Comparison of ENCODE assay signal across 8 cellular contexts in the genomic region with DNA sequence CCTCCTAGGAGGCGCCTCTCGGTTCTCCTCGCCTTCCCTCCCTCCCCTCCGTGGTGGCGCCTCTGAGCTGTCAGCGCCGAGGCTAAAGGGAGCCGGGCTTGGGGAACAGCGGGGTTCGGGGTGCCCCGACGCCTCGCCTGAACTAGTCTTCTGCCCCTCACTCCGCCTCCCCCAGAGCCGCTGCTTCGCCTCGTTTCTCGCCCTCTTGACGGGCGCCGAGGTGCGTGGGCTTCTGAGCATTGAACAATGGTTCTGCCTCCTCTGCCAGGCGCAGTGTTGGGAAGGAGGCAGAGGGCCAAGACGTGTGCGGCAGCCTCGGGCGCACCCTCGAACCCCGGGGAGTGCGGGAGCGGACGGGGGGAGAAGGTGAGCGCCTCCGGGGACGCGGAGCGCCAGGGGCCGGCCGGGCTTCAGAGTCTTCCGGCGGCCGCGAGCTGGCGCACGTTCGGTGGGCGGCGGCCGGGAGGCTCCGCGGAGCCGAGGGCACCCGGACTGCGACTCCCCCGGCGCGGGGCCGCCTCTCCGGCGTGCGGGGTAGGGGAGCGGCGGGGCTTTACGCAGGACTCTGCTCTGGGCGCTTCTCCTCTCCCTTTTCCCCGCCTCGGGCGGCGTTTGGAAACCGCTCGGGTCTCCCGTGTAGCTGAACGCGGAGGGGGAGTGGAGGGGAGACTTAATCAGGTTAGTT. TPM values are rescaled to one million over a fixed set of nuclear protein-coding genes. Genes with fewer than 3 reads are reported as not detected.
DNase-seq lines count a peak whose midpoint lies in the region; ATAC-seq, FAIRE-seq and TF ChIP-seq lines count a peak whose summit lies in the region.

No MANE protein-coding gene starts in this region.

- H3K9me3 Mint-ChIP-seq in Calu3 (ENCODE audit: low read depth, unreplicated experiment): no peaks in the 10 kb centered on the region
- peaks cover 2% of the 10 kb centered on the region for H3K9me3 Mint-ChIP-seq in activated CD4-positive, alpha-beta memory T cell treated with anti-CD3 and anti-CD28 coated beads, Interleukin-2, amount 10 ng/mL, durations not matched to agents 7 days and 5 days
- peaks cover 0 to 8% (median 2%) of the 10 kb centered on the region in 11 donors for H3K9me3 Mint-ChIP-seq in naive thymus-derived CD4-positive, alpha-beta T cell

- DNase-seq in Calu3: peak; percentile 21
- peak; percentile 20 for DNase-seq in HTR-8/SVneo (ENCODE audit: insufficient read length, low spot score)
- DNase-seq in activated CD4-positive, alpha-beta memory T cell treated with anti-CD3 and anti-CD28 coated beads, Interleukin-2, amount 10 ng/mL, durations not matched to agents 7 days and 5 days: no peak
- DNase-seq in esophagus muscularis mucosa (ENCODE audit: extremely low spot score): peak; percentile 91
- DNase-seq in naive thymus-derived CD4-positive, alpha-beta T cell: peak in 2 of 9 donors; percentile 5 to 56
- DNase-seq in CD1c-positive myeloid dendritic cell (ENCODE audit: extremely low spot score): no peak

- peaks cover 24% of the 10 kb centered on the region for H3K4me1 Mint-ChIP-seq in Calu3 (ENCODE audit: low read depth, unreplicated experiment)
- H3K4me1 Mint-ChIP-seq in activated CD4-positive, alpha-beta memory T cell treated with anti-CD3 and anti-CD28 coated beads, Interleukin-2, amount 10 ng/mL, durations not matched to agents 7 days and 5 days: peaks cover 26% of the 10 kb centered on the region
- H3K4me1 Mint-ChIP-seq in naive thymus-derived CD4-positive, alpha-beta T cell: peaks cover 12 to 32% (median 21%) of the 10 kb centered on the region in 7 donors

- no peaks in the 10 kb centered on the region for H3K36me3 ChIP-seq in esophagus muscularis mucosa
- no peaks in the 10 kb centered on the region for H3K36me3 ChIP-seq in naive thymus-derived CD4-positive, alpha-beta T cell (ENCODE audit: control insufficient read depth in 2 of 3, insufficient read depth in 3 of 3, low read length in 3 of 3)
- H3K36me3 ChIP-seq in urinary bladder (ENCODE audit: insufficient read depth): no peaks in the 10 kb centered on the region

- WGBS in esophagus muscularis mucosa: 0% methylated on average over 5 of the region's 74 CpGs
- WGBS in urinary bladder: under 1% methylated on average over 74 of the region's 74 CpGs

- no peaks in the 10 kb centered on the region for H3K27me3 Mint-ChIP-seq in Calu3 (ENCODE audit: unreplicated experiment)
- H3K27me3 Mint-ChIP-seq in activated CD4-positive, alpha-beta memory T cell treated with anti-CD3 and anti-CD28 coated beads, Interleukin-2, amount 10 ng/mL, durations not matched to agents 7 days and 5 days: peaks cover 51% of the 10 kb centered on the region
- peaks cover 50 to 77% (median 69%) of the 10 kb centered on the region in 5 donors for H3K27me3 Mint-ChIP-seq in naive thymus-derived CD4-positive, alpha-beta T cell

- CTCF ChIA-PET in Calu3 (lab: Charles Lee): no interaction called here
- CTCF ChIA-PET in activated CD4-positive, alpha-beta memory T cell treated with anti-CD3 and anti-CD28 coated beads, Interleukin-2, amount 10 ng/mL, durations not matched to agents 7 days and 5 days (lab: Charles Lee): interaction anchor here (1.0 kb wide), 1 partner anchor 535 kb away, joined by 3 read pairs; no protein-coding TSS in a partner anchor
- CTCF ChIA-PET in naive thymus-derived CD4-positive, alpha-beta T cell (lab: Charles Lee): no interaction called here

- TF ChIP-seq EP300 in esophagus muscularis mucosa (IDR thresholded peaks at IDR 0.05): no peak

- intact Hi-C loops in Calu3 (cut with micrococcal nuclease; ENCODE audit: unreplicated experiment) (loop anchor here (5.0 to 10.0 kb wide), 3 partner anchors 155 to 378 kb away; no protein-coding TSS in a partner anchor), esophagus muscularis mucosa (cut with DNase I) (loop anchor here (2.0 to 10.0 kb wide), 4 partner anchors 60 to 378 kb away; a partner anchor contains a TSS)
- intact Hi-C loops in naive thymus-derived CD4-positive, alpha-beta T cell (cut with micrococcal nuclease): loop anchor here in 1 of 2 donors (1.0 to 5.0 kb wide), 3 partner anchors 33 to 600 kb away; no protein-coding TSS in a partner anchor

- H3K36me3 Mint-ChIP-seq in Calu3 (ENCODE audit: insufficient read depth, unreplicated experiment): peaks cover 32% of the 10 kb centered on the region
- peaks cover 14% of the 10 kb centered on the region for H3K36me3 Mint-ChIP-seq in activated CD4-positive, alpha-beta memory T cell treated with anti-CD3 and anti-CD28 coated beads, Interleukin-2, amount 10 ng/mL, durations not matched to agents 7 days and 5 days (ENCODE audit: low read depth)
- peaks cover 0 to 11% (median 4%) of the 10 kb centered on the region in 5 donors for H3K36me3 Mint-ChIP-seq in naive thymus-derived CD4-positive, alpha-beta T cell

- no peaks in the 10 kb centered on the region for H3K9me3 ChIP-seq in esophagus muscularis mucosa
- H3K9me3 ChIP-seq in naive thymus-derived CD4-positive, alpha-beta T cell (ENCODE audit: control insufficient read depth in 2 of 3, low read length in 3 of 3): no peaks in the 10 kb centered on the region

- FAIRE-seq in HTR-8/SVneo (lab: Jason Lieb, UNC): no peak

- peak overlapping the region; percentile 94 for H3K27ac Mint-ChIP-seq in Calu3 (ENCODE audit: unreplicated experiment)
- peak overlapping the region; percentile 44 for H3K27ac Mint-ChIP-seq in activated CD4-positive, alpha-beta memory T cell treated with anti-CD3 and anti-CD28 coated beads, Interleukin-2, amount 10 ng/mL, durations not matched to agents 7 days and 5 days
- H3K27ac Mint-ChIP-seq in naive thymus-derived CD4-positive, alpha-beta T cell: peak overlapping the region in 1 of 9 donors; percentile 78

- POLR2A ChIA-PET in activated CD4-positive, alpha-beta memory T cell treated with anti-CD3 and anti-CD28 coated beads, Interleukin-2, amount 10 ng/mL, durations not matched to agents 7 days and 5 days (lab: Charles Lee): interaction anchor here (0.7 to 1.5 kb wide), 5 partner anchors 17 to 221 kb away, joined by 3 to 11 read pairs (median 4); a partner anchor contains a TSS
- POLR2A ChIA-PET in naive thymus-derived CD4-positive, alpha-beta T cell (lab: Charles Lee): no interaction called here

- peak; percentile 33 for ATAC-seq in GM19463 (IDR thresholded peaks at IDR 0.05; ENCODE audit: unreplicated experiment)
- ATAC-seq in naive thymus-derived CD4-positive, alpha-beta T cell: peak; percentile 14

- TF ChIP-seq CTCF in Calu3 (IDR thresholded peaks at IDR 0.05; ENCODE audit: unreplicated experiment) (no peak), esophagus muscularis mucosa (IDR thresholded peaks at IDR 0.05) (no peak)

- H3K4me3 ChIP-seq in esophagus muscularis mucosa: peak overlapping the region; percentile 79 to 93 (median 86)
- H3K4me3 ChIP-seq in naive thymus-derived CD4-positive, alpha-beta T cell (ENCODE audit: low read length): peak overlapping the region; percentile 17
- peak overlapping the region; percentile 73 for H3K4me3 ChIP-seq in urinary bladder (ENCODE audit: low read depth, low read length)

- peak overlapping the region; percentile 86 to 92 (median 89) for H3K27ac ChIP-seq in esophagus muscularis mucosa (replicated peaks in 1 of 4)
- no peak overlapping the region for H3K27ac ChIP-seq in naive thymus-derived CD4-positive, alpha-beta T cell (ENCODE audit: low read depth, low read length)
- no peak overlapping the region for H3K27ac ChIP-seq in urinary bladder (ENCODE audit: low read depth)

- H3K27me3 ChIP-seq in esophagus muscularis mucosa: peaks cover 0 to 20% (median 2%) of the 10 kb centered on the region in 4 donors
- peaks cover 0 to 9% of the 10 kb centered on the region in 2 donors for H3K27me3 ChIP-seq in naive thymus-derived CD4-positive, alpha-beta T cell (ENCODE audit: control insufficient read depth in 2 of 2, insufficient read depth in 2 of 2, low read length in 2 of 2)

- peak overlapping the region; percentile 88 for H3K4me3 Mint-ChIP-seq in Calu3 (ENCODE audit: low read depth, unreplicated experiment)
- H3K4me3 Mint-ChIP-seq in activated CD4-positive, alpha-beta memory T cell treated with anti-CD3 and anti-CD28 coated beads, Interleukin-2, amount 10 ng/mL, durations not matched to agents 7 days and 5 days: peak overlapping the region; percentile 87
- peak overlapping the region; percentile 68 to 96 (median 78) for H3K4me3 Mint-ChIP-seq in naive thymus-derived CD4-positive, alpha-beta T cell

- H3K4me1 ChIP-seq in esophagus muscularis mucosa (peaks cover 12 to 49% (median 34%) of the 10 kb centered on the region in 4 donors), urinary bladder (ENCODE audit: insufficient read depth) (no peaks in the 10 kb centered on the region)
- H3K4me1 ChIP-seq in naive thymus-derived CD4-positive, alpha-beta T cell (ENCODE audit: control insufficient read depth in 2 of 2, insufficient read depth in 2 of 2, low read length in 2 of 2): peaks cover 0 to 7% of the 10 kb centered on the region in 2 donors

- no peak for TF ChIP-seq POLR2A in esophagus muscularis mucosa (IDR thresholded peaks at IDR 0.05; ENCODE audit: low read depth)

- BruUV-seq in Calu3 (replicated peaks; lab: Mats Ljungman, UMichigan): no TSS peak

RNA-seq across cellular contexts. Expression of a gene that starts 0.9 kb away (rescaled TPM):
- total RNA-seq in Calu3 (2022) (17.4 and 17.8 TPM in 2 replicates), esophagus muscularis mucosa (10 to 100 TPM; 15.5 to 17.0 (median 16.8) TPM), urinary bladder (39.2 TPM)
- total RNA-seq in activated CD4-positive, alpha-beta memory T cell treated with anti-CD3 and anti-CD28 coated beads, Interleukin-2, amount 10 ng/mL, durations not matched to agents 7 days and 5 days: 10 to 100 TPM; 17.3 to 17.5 TPM
- 1 to 10 TPM in 1 of 5 experiments, under 1 TPM in 1, not detected in 3; 0.07 to 8.1 TPM for total RNA-seq in naive thymus-derived CD4-positive, alpha-beta T cell
- polyA plus RNA-seq in naive thymus-derived CD4-positive, alpha-beta T cell: not detected
- polyA plus RNA-seq in urinary bladder: 20.4 TPM

Comparison
In these comparisons a context has a peak if more than half of its experiments do, and no peak if none do; other contexts are left out.
1. DNase-seq: peak in Calu3 (single experiment), HTR-8/SVneo (single experiment) and esophagus muscularis mucosa (single experiment); none in activated CD4-positive, alpha-beta memory T cell treated with anti-CD3 and anti-CD28 coated beads, Interleukin-2, amount 10 ng/mL, durations not matched to agents 7 days and 5 days (single experiment) and CD1c-positive myeloid dendritic cell (single experiment).
2. H3K27ac ChIP-seq: peak in esophagus muscularis mucosa (4 of 4); none in naive thymus-derived CD4-positive, alpha-beta T cell (single experiment) and urinary bladder (single experiment).
3. H3K4me3 ChIP-seq: peak in every context shown above with its lines; median percentile 86 in esophagus muscularis mucosa; 73 in urinary bladder; 17 in naive thymus-derived CD4-positive, alpha-beta T cell.
4. Peak in every context shown above with its lines, with median percentiles within 50 percentile points of each other: H3K4me3 Mint-ChIP-seq.